1 cellular context compared by ENCODE assay signal in the genomic region with DNA sequence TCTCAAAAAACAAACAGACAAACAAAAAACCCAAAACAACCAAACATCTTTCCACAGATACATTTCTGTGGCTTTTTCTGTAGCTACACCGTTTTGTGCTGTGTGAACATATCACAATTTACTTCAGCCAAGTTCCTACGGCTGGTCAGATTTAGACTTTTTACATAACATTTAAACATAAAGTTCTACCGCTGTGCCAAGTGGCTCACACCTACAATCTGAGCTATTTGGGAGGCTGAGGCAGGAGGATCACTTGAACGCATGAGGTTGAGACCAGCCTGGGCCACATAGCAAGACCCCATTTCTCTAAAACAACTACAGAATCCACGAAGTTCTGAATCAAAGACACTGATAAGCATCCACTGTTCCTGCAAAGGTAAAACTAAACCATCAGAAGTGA.
TF ChIP-seq lines count a peak whose summit lies in the region.

No MANE protein-coding gene starts in this region.

TF ChIP-seq in HEK293, 187 proteins besides CTCF, POLR2A, EP300 and RAD21 (continued from another document):
- TF ChIP-seq, protein P1, sequence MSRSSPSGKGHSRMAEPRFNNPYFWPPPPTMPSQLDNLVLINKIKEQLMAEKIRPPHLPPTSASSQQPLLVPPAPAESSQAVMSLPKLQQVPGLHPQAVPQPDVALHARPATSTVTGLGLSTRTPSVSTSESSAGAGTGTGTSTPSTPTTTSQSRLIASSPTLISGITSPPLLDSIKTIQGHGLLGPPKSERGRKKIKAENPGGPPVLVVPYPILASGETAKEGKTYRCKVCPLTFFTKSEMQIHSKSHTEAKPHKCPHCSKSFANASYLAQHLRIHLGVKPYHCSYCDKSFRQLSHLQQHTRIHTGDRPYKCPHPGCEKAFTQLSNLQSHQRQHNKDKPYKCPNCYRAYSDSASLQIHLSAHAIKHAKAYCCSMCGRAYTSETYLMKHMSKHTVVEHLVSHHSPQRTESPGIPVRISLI (tag by site-specific recombination; IDR thresholded peaks at IDR 0.05): no peak
